Comparison of ENCODE assay signal across 1 cellular context in genomic region chr19:4811328-4812131, GRCh38.
TF ChIP-seq lines count a peak whose summit lies in the region.

No MANE protein-coding gene starts in this region.

TF ChIP-seq in HepG2, 621 proteins besides CTCF, POLR2A, EP300 and RAD21 (continued from another document and continues in another):
- TF ChIP-seq, protein P1, sequence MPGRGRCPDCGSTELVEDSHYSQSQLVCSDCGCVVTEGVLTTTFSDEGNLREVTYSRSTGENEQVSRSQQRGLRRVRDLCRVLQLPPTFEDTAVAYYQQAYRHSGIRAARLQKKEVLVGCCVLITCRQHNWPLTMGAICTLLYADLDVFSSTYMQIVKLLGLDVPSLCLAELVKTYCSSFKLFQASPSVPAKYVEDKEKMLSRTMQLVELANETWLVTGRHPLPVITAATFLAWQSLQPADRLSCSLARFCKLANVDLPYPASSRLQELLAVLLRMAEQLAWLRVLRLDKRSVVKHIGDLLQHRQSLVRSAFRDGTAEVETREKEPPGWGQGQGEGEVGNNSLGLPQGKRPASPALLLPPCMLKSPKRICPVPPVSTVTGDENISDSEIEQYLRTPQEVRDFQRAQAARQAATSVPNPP (CRISPR knock-in tag; IDR thresholded peaks at IDR 0.05): no peak
- TF ChIP-seq CCDC6 (CRISPR knock-in tag; IDR thresholded peaks at IDR 0.05): no peak
- no peak for TF ChIP-seq AKAP8 (CRISPR knock-in tag; IDR thresholded peaks at IDR 0.05)
- TF ChIP-seq KLF12 (CRISPR knock-in tag; IDR thresholded peaks at IDR 0.05; ENCODE audit: borderline replicate concordance): no peak
- no peak for TF ChIP-seq NFE2L2 (IDR thresholded peaks at IDR 0.05; ENCODE audit: low read length)
- no peak for TF ChIP-seq FOXK1 (CRISPR knock-in tag; IDR thresholded peaks at IDR 0.05; ENCODE audit: borderline replicate concordance, low read depth)
- TF ChIP-seq ZBTB33 (CRISPR knock-in tag; IDR thresholded peaks at IDR 0.05): peak; percentile 82
- no peak for TF ChIP-seq U2AF1 (optimal IDR thresholded peaks at IDR 0.05; ENCODE audit: low read depth, low read length)
- TF ChIP-seq GABPA (IDR thresholded peaks at IDR 0.05; ENCODE audit: low read depth, low read length): no peak
- TF ChIP-seq GABPA (CRISPR knock-in tag; IDR thresholded peaks at IDR 0.05; ENCODE audit: low read depth): no peak
- TF ChIP-seq GPN1 (CRISPR knock-in tag; IDR thresholded peaks at IDR 0.05; ENCODE audit: borderline replicate concordance): no peak
- TF ChIP-seq SP1 (IDR thresholded peaks at IDR 0.05): no peak
- TF ChIP-seq SP1 (CRISPR knock-in tag; IDR thresholded peaks at IDR 0.05): peak; percentile 44; the same call in 1 of the 2 replicates
- TF ChIP-seq ZNF24 (IDR thresholded peaks at IDR 0.05): peak; percentile 34; the same call in 1 of the 2 replicates
- 0 out of 2 replicates have a peak, but pooled peaks have one; percentile 15 for TF ChIP-seq RXRB (CRISPR knock-in tag; IDR thresholded peaks at IDR 0.05; ENCODE audit: borderline replicate concordance)
- TF ChIP-seq ZNF652 (CRISPR knock-in tag; IDR thresholded peaks at IDR 0.05; ENCODE audit: borderline replicate concordance, low read depth): no peak
- TF ChIP-seq MAZ (IDR thresholded peaks at IDR 0.05; ENCODE audit: borderline replicate concordance, low read depth, low read length): no peak
- no peak for TF ChIP-seq MAZ (CRISPR knock-in tag; IDR thresholded peaks at IDR 0.05; ENCODE audit: low read depth)
- TF ChIP-seq, protein P2, sequence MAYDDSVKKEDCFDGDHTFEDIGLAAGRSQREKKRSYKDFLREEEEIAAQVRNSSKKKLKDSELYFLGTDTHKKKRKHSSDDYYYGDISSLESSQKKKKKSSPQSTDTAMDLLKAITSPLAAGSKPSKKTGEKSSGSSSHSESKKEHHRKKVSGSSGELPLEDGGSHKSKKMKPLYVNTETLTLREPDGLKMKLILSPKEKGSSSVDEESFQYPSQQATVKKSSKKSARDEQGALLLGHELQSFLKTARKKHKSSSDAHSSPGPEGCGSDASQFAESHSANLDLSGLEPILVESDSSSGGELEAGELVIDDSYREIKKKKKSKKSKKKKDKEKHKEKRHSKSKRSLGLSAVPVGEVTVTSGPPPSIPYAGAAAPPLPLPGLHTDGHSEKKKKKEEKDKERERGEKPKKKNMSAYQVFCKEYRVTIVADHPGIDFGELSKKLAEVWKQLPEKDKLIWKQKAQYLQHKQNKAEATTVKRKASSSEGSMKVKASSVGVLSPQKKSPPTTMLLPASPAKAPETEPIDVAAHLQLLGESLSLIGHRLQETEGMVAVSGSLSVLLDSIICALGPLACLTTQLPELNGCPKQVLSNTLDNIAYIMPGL (CRISPR knock-in tag; IDR thresholded peaks at IDR 0.05; ENCODE audit: borderline replicate concordance in 1 of 2, low read depth in 1 of 2): peak; percentile 44 to 73; a peak in 2 of 4 replicates
- TF ChIP-seq HDAC2 (CRISPR knock-in tag; IDR thresholded peaks at IDR 0.05): peak; percentile 36; the same call in 1 of the 2 replicates
- no peak for TF ChIP-seq LCORL (IDR thresholded peaks at IDR 0.05)
- 0 out of 2 replicates have a peak, but pooled peaks have one; percentile 57 for TF ChIP-seq LCORL (CRISPR knock-in tag; IDR thresholded peaks at IDR 0.05)
- TF ChIP-seq KDM2A (CRISPR knock-in tag; IDR thresholded peaks at IDR 0.05; ENCODE audit: borderline replicate concordance, low read depth): peak; percentile 57; the same call in 1 of the 2 replicates
- no peak for TF ChIP-seq SOX13 (IDR thresholded peaks at IDR 0.05)
- TF ChIP-seq SOX13 (CRISPR knock-in tag; conservative IDR thresholded peaks at IDR 0.05 in 1 of 2, IDR thresholded peaks at IDR 0.05 in 1 of 2): no peak
- TF ChIP-seq ZSCAN25 (CRISPR knock-in tag; IDR thresholded peaks at IDR 0.05): peak; percentile 64; the same call in 1 of the 2 replicates
- no peak for TF ChIP-seq CENPT (CRISPR knock-in tag; IDR thresholded peaks at IDR 0.05; ENCODE audit: low read depth)
- TF ChIP-seq SP5 (CRISPR knock-in tag; IDR thresholded peaks at IDR 0.05; ENCODE audit: borderline replicate concordance, low read depth): no peak
- no peak for TF ChIP-seq GRHL1 (CRISPR knock-in tag; conservative IDR thresholded peaks at IDR 0.05)
- no peak for TF ChIP-seq DMTF1 (CRISPR knock-in tag; IDR thresholded peaks at IDR 0.05)
- TF ChIP-seq TOPORS (CRISPR knock-in tag; IDR thresholded peaks at IDR 0.05): no peak
- TF ChIP-seq SOX5 (CRISPR knock-in tag; IDR thresholded peaks at IDR 0.05; ENCODE audit: borderline replicate concordance): peak; percentile 45; the same call in 1 of the 2 replicates
- TF ChIP-seq ZNF800 (CRISPR knock-in tag; IDR thresholded peaks at IDR 0.05): no peak
- TF ChIP-seq NRL (CRISPR knock-in tag; IDR thresholded peaks at IDR 0.05; ENCODE audit: borderline replicate concordance): no peak
- no peak for TF ChIP-seq HNRNPUL1 (IDR thresholded peaks at IDR 0.05; ENCODE audit: low read depth, low read length)
- TF ChIP-seq FOXC1 (CRISPR knock-in tag; IDR thresholded peaks at IDR 0.05; ENCODE audit: borderline replicate concordance): no peak
- peak; percentile 68 for TF ChIP-seq THAP11 (CRISPR knock-in tag; IDR thresholded peaks at IDR 0.05)
- TF ChIP-seq ZBTB38 (CRISPR knock-in tag; IDR thresholded peaks at IDR 0.05): 0 out of 2 replicates have a peak, but pooled peaks have one; percentile 17
- TF ChIP-seq ZNF879 (CRISPR knock-in tag; IDR thresholded peaks at IDR 0.05): 0 out of 2 replicates have a peak, but pooled peaks have one; percentile 54
- peak; percentile 44; the same call in 1 of the 2 replicates for TF ChIP-seq SAP130 (CRISPR knock-in tag; IDR thresholded peaks at IDR 0.05; ENCODE audit: low read depth)
- TF ChIP-seq SMYD3 (CRISPR knock-in tag; IDR thresholded peaks at IDR 0.05): no peak
- TF ChIP-seq CERS6 (CRISPR knock-in tag; IDR thresholded peaks at IDR 0.05): no peak
- TF ChIP-seq MXI1 (IDR thresholded peaks at IDR 0.05; ENCODE audit: borderline replicate concordance, low read depth, low read length): 0 out of 3 replicates have a peak, but pooled peaks have one; percentile 5
- no peak for TF ChIP-seq MTF1 (CRISPR knock-in tag; IDR thresholded peaks at IDR 0.05)
- TF ChIP-seq NR2F6 (IDR thresholded peaks at IDR 0.05): peak; percentile 22; the same call in 1 of the 2 replicates
- peak; percentile 48; the same call in 1 of the 2 replicates for TF ChIP-seq NR2F6 (CRISPR knock-in tag; IDR thresholded peaks at IDR 0.05)
- no peak for TF ChIP-seq IKZF4 (CRISPR knock-in tag; IDR thresholded peaks at IDR 0.05; ENCODE audit: borderline replicate concordance, low read depth, not compliant biosample characterization)
- no peak for TF ChIP-seq ZNF274 (CRISPR knock-in tag; IDR thresholded peaks at IDR 0.05)
- peak; percentile 29; the same call in 1 of the 2 replicates for TF ChIP-seq ZBTB26 (CRISPR knock-in tag; IDR thresholded peaks at IDR 0.05; ENCODE audit: borderline replicate concordance)
- TF ChIP-seq, protein P3, sequence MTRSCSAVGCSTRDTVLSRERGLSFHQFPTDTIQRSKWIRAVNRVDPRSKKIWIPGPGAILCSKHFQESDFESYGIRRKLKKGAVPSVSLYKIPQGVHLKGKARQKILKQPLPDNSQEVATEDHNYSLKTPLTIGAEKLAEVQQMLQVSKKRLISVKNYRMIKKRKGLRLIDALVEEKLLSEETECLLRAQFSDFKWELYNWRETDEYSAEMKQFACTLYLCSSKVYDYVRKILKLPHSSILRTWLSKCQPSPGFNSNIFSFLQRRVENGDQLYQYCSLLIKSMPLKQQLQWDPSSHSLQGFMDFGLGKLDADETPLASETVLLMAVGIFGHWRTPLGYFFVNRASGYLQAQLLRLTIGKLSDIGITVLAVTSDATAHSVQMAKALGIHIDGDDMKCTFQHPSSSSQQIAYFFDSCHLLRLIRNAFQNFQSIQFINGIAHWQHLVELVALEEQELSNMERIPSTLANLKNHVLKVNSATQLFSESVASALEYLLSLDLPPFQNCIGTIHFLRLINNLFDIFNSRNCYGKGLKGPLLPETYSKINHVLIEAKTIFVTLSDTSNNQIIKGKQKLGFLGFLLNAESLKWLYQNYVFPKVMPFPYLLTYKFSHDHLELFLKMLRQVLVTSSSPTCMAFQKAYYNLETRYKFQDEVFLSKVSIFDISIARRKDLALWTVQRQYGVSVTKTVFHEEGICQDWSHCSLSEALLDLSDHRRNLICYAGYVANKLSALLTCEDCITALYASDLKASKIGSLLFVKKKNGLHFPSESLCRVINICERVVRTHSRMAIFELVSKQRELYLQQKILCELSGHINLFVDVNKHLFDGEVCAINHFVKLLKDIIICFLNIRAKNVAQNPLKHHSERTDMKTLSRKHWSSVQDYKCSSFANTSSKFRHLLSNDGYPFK (CRISPR knock-in tag; IDR thresholded peaks at IDR 0.05; ENCODE audit: borderline replicate concordance): peak; percentile 35; the same call in 1 of the 2 replicates
- peak; percentile 46; the same call in 1 of the 2 replicates for TF ChIP-seq ZNF768 (CRISPR knock-in tag; IDR thresholded peaks at IDR 0.05)
- TF ChIP-seq ZNF292 (CRISPR knock-in tag; IDR thresholded peaks at IDR 0.05; ENCODE audit: borderline replicate concordance, low read depth): 0 out of 2 replicates have a peak, but pooled peaks have one; percentile 36
